In genomic region chr4:3384771-3385701, GRCh38 we compare ENCODE assay signal across 10 cellular contexts. TPM values are rescaled to one million over a fixed set of nuclear protein-coding genes. Genes with fewer than 3 reads are reported as not detected.
DNase-seq lines count a peak whose midpoint lies in the region; ATAC-seq, FAIRE-seq and TF ChIP-seq lines count a peak whose summit lies in the region.
"Had no signal": no experiment of that assay in that cellular context is flagged by ENCODE, and none has a peak within 500 bp of the region (broad histone marks: within the 10 kb centered on the region; RNA-seq: fewer than 3 reads in every experiment).

No MANE protein-coding gene starts in this region.

- H3K23me2 ChIP-seq in H1 (ENCODE audit: low read depth, low read length): no peaks in the 10 kb centered on the region

- H3K4me3 Mint-ChIP-seq in activated CD4-positive, alpha-beta T cell treated with anti-CD3 and anti-CD28 coated beads, Interleukin-2, amount 10 ng/mL, durations not matched to agents 7 days and 5 days: no peak overlapping the region

- H2AFZ ChIP-seq in H1 (ENCODE audit: low read length): no peak overlapping the region

- no peak overlapping the region for H3K56ac ChIP-seq in H1 (replicated peaks; ENCODE audit: insufficient read length, low read depth, low read length)

- ATAC-seq in mucosa of descending colon (peak; percentile 30), GM19463 (IDR thresholded peaks at IDR 0.05; ENCODE audit: unreplicated experiment) (no peak)

- H3K36me3 Mint-ChIP-seq in activated CD4-positive, alpha-beta T cell treated with anti-CD3 and anti-CD28 coated beads, Interleukin-2, amount 10 ng/mL, durations not matched to agents 7 days and 5 days (ENCODE audit: low read depth): peaks cover 3% of the 10 kb centered on the region

- in situ Hi-C loops in GM13976 (cut with MboI; ENCODE audit: low sequenced_read_pairs, unreplicated experiment): no loop called here

- H3K9ac ChIP-seq in H1 (replicated peaks in 1 of 4; ENCODE audit: extremely low read depth in 1 of 4, low read depth in 3 of 4, low read length in 3 of 4): no peak overlapping the region

- no peak for FAIRE-seq in H1 (lab: Jason Lieb, UNC)

- no peaks in the 10 kb centered on the region for H3K79me2 ChIP-seq in H1 (ENCODE audit: control insufficient read depth in 1 of 2, insufficient read depth in 2 of 2, low read length in 2 of 2)

- no peaks in the 10 kb centered on the region; a peak in 1 of 7 replicates for H3K27me3 ChIP-seq in H1 (replicated peaks in 1 of 4; ENCODE audit: control insufficient read depth in 3 of 4, extremely low read depth in 1 of 4, insufficient read depth in 3 of 4, low read length in 3 of 4)
- no peaks in the 10 kb centered on the region for H3K27me3 ChIP-seq in tibial artery
- H3K27me3 ChIP-seq: neutrophil had no signal

- CTCF ChIA-PET in activated CD4-positive, alpha-beta T cell treated with anti-CD3 and anti-CD28 coated beads, Interleukin-2, amount 10 ng/mL, durations not matched to agents 7 days and 5 days (lab: Charles Lee): interaction anchor here (0.7 kb wide), 1 partner anchor 19 kb away, joined by 3 read pairs; no protein-coding TSS in a partner anchor
- CTCF ChIA-PET in H1 (lab: Charles Lee; ENCODE audit: partially characterized antibody): no interaction called here

- H3K4me1 Mint-ChIP-seq in activated CD4-positive, alpha-beta T cell treated with anti-CD3 and anti-CD28 coated beads, Interleukin-2, amount 10 ng/mL, durations not matched to agents 7 days and 5 days: peaks cover 29% of the 10 kb centered on the region

- H3K14ac ChIP-seq in H1 (ENCODE audit: insufficient read length): no peak overlapping the region

- no peak overlapping the region; the same call in 1 of the 2 replicates for H4K8ac ChIP-seq in H1 (ENCODE audit: extremely low read depth, insufficient read depth, low read length)

- TF ChIP-seq RAD21 in H1 (IDR thresholded peaks at IDR 0.05 in 1 of 2, conservative IDR thresholded peaks at IDR 0.05 in 1 of 2; ENCODE audit: low read depth in 2 of 2, low read length in 2 of 2): no peak

- H3K4me3 ChIP-seq in H1 (ENCODE audit: extremely low read depth in 1 of 4, insufficient read depth in 2 of 4, low read depth in 3 of 4, low read length in 4 of 4) (no peak overlapping the region), mucosa of descending colon (no peak overlapping the region), tibial artery (peak overlapping the region; percentile 9 to 28)

- DNase-seq in activated CD4-positive, alpha-beta T cell treated with anti-CD3 and anti-CD28 coated beads, Interleukin-2, amount 10 ng/mL, durations not matched to agents 7 days and 5 days: no peak
- no peak for DNase-seq in activated CD4-positive, alpha-beta T cell treated with anti-CD3 and anti-CD28 coated beads for 48 hours
- DNase-seq in H1 (ENCODE audit: low read depth in 1 of 2, low spot score in 2 of 2) (peak in 1 of 2 experiments; percentile 46), mucosa of descending colon (peak in 1 of 3 donors; percentile 55), tibial artery (peak; percentile 57 to 82), GM13976 (ENCODE audit: low spot score) (no peak)
- DNase-seq in stimulated activated naive CD4-positive, alpha-beta T cell treated with Interleukin-2 at 50 U/mL for 16 hours (lab: John Stamatoyannopoulos, UW): no peak
- DNase-seq: erythroblast had no signal

- intact Hi-C loops in mucosa of descending colon (cut with DNase I, micrococcal nuclease): no loop called here
- intact Hi-C loops in tibial artery (cut with DNase I; ENCODE audit: low total_unique reads): no loop called here

- peaks cover 2% of the 10 kb centered on the region for H3K27me3 Mint-ChIP-seq in activated CD4-positive, alpha-beta T cell treated with anti-CD3 and anti-CD28 coated beads, Interleukin-2, amount 10 ng/mL, durations not matched to agents 7 days and 5 days

- 93% methylated on average over 33 of the region's 35 CpGs; no CpG with 5 or more reads in 1 of the 2 experiments for WGBS in H1 (ENCODE audit: extremely low coverage in 1 of 2, insufficient coverage in 1 of 2, insufficient read length in 1 of 2, insufficient replicate concordance in 2 of 2, low coverage in 1 of 2, low lambda C conversion rate in 2 of 2, missing lambda C conversion rate in 1 of 2), 2 experiments

- H3K27ac ChIP-seq in H1 (ENCODE audit: low read depth, low read length) (no peak overlapping the region), tibial artery (peak overlapping the region; percentile 51 to 84)
- H3K27ac ChIP-seq: neutrophil had no signal

- H3K18ac ChIP-seq in H1 (ENCODE audit: extremely low read depth, low read length): peak overlapping the region; percentile 48; the same call in 1 of the 2 replicates

- peak overlapping the region; percentile 57 for H3K27ac Mint-ChIP-seq in activated CD4-positive, alpha-beta T cell treated with anti-CD3 and anti-CD28 coated beads, Interleukin-2, amount 10 ng/mL, durations not matched to agents 7 days and 5 days

- H3K4me1 ChIP-seq in H1 (replicated peaks in 1 of 4; ENCODE audit: control insufficient read depth in 3 of 4, insufficient read depth in 4 of 4, low read length in 3 of 4): peaks cover 0 to 27% (median 19%) of the 10 kb centered on the region in 4 experiments; a peak in 6 of 7 replicates
- H3K4me1 ChIP-seq in mucosa of descending colon (ENCODE audit: low read depth): peaks cover 6% of the 10 kb centered on the region
- H3K4me1 ChIP-seq in tibial artery: peaks cover 0 to 27% (median 19%) of the 10 kb centered on the region in 4 donors

- peaks cover 14 to 15% of the 10 kb centered on the region in 2 experiments for H3K9me3 ChIP-seq in H1 (ENCODE audit: insufficient read depth in 2 of 2, low read depth in 1 of 2, low read length in 1 of 2)
- peaks cover 6% of the 10 kb centered on the region for H3K9me3 ChIP-seq in mucosa of descending colon
- H3K9me3 ChIP-seq in tibial artery: no peaks in the 10 kb centered on the region
- H3K9me3 ChIP-seq: neutrophil had no signal

- H2BK120ac ChIP-seq in H1 (replicated peaks; ENCODE audit: low read depth, low read length): no peak overlapping the region

- peaks cover 2% of the 10 kb centered on the region; the same call in 1 of the 2 replicates for H3K79me1 ChIP-seq in H1 (ENCODE audit: low read depth, low read length)

- TF ChIP-seq CTCF in H1 (IDR thresholded peaks at IDR 0.05; ENCODE audit: control extremely low read depth in 1 of 3, insufficient read depth in 1 of 3, low read depth in 1 of 3, low read length in 3 of 3) (no peak), mucosa of descending colon (IDR thresholded peaks at IDR 0.05) (no peak), tibial artery (IDR thresholded peaks at IDR 0.05) (no peak), GM13976 (IDR thresholded peaks at IDR 0.05; ENCODE audit: borderline replicate concordance, control extremely low read depth, extremely low read depth, insufficient read depth, missing control alignments) (no peak)

- no peak for TF ChIP-seq EP300 in H1 (IDR thresholded peaks at IDR 0.05; ENCODE audit: borderline replicate concordance in 1 of 2, low read depth in 2 of 2, low read length in 2 of 2)

- peak overlapping the region; percentile 61; the same call in 1 of the 2 replicates for H2BK20ac ChIP-seq in H1 (ENCODE audit: low read length)

- TF ChIP-seq POLR2A in H1 (IDR thresholded peaks at IDR 0.05; ENCODE audit: control extremely low read depth in 1 of 2, low read depth in 2 of 2, low read length in 2 of 2): no peak

- H3K9me3 Mint-ChIP-seq in activated CD4-positive, alpha-beta T cell treated with anti-CD3 and anti-CD28 coated beads, Interleukin-2, amount 10 ng/mL, durations not matched to agents 7 days and 5 days: peaks cover 8% of the 10 kb centered on the region

- H3K4ac ChIP-seq in H1 (replicated peaks; ENCODE audit: insufficient read length, low read depth, low read length): peak overlapping the region; percentile 57

- no peak overlapping the region for H4K5ac ChIP-seq in H1 (ENCODE audit: insufficient read length, low read depth, low read length)

- peak overlapping the region; percentile 29; the same call in 1 of the 2 replicates for H2BK15ac ChIP-seq in H1 (ENCODE audit: low read length)

- peak overlapping the region; percentile 72 for H4K91ac ChIP-seq in H1 (replicated peaks; ENCODE audit: insufficient read length, low read length)

- no peak overlapping the region for H3K4me2 ChIP-seq in H1 (ENCODE audit: insufficient read depth in 1 of 2, low read depth in 2 of 2, low read length in 2 of 2)

- peak overlapping the region; percentile 78 for H2BK5ac ChIP-seq in H1 (ENCODE audit: low read depth, low read length)

- H3K36me3 ChIP-seq in H1 (ENCODE audit: control insufficient read depth in 2 of 4, insufficient read depth in 4 of 4, low read length in 3 of 4): no peaks in the 10 kb centered on the region
- no peaks in the 10 kb centered on the region for H3K36me3 ChIP-seq in mucosa of descending colon (ENCODE audit: low read depth)
- no peaks in the 10 kb centered on the region for H3K36me3 ChIP-seq in tibial artery
- H3K36me3 ChIP-seq: neutrophil had no signal

- H2BK12ac ChIP-seq in H1 (ENCODE audit: low read depth, low read length): peak overlapping the region; percentile 55; the same call in 1 of the 2 replicates

- H2AK5ac ChIP-seq in H1 (ENCODE audit: low read depth, low read length): peak overlapping the region; percentile 91; the same call in 1 of the 2 replicates

- H4K20me1 ChIP-seq in H1 (replicated peaks in 1 of 2; ENCODE audit: control insufficient read depth in 1 of 2, insufficient read depth in 2 of 2, low read length in 2 of 2): no peaks in the 10 kb centered on the region

- POLR2A ChIA-PET in activated CD4-positive, alpha-beta T cell treated with anti-CD3 and anti-CD28 coated beads, Interleukin-2, amount 10 ng/mL, durations not matched to agents 7 days and 5 days (lab: Charles Lee): interaction anchor here (0.6 kb wide), 1 partner anchor 284 kb away, joined by 5 read pairs; no protein-coding TSS in a partner anchor
- POLR2A ChIA-PET in H1 (lab: Charles Lee; ENCODE audit: partially characterized antibody): no interaction called here

- H3K23ac ChIP-seq in H1 (ENCODE audit: insufficient read length): no peak overlapping the region

TF ChIP-seq in H1, 55 proteins besides CTCF, POLR2A, EP300 and RAD21 (continues in another document):
- TF ChIP-seq FOSL1 (IDR thresholded peaks at IDR 0.05; ENCODE audit: insufficient read depth, low read depth, low read length) (no peak), MAFK (IDR thresholded peaks at IDR 0.05; ENCODE audit: low read depth, low read length) (no peak)

RNA-seq across cellular contexts. Expression of gene HGFAC, which starts 56.7 kb away (rescaled TPM):
- under 1 TPM in 1 of 2 experiments, not detected in 1; 0.10 TPM for total RNA-seq in activated CD4-positive, alpha-beta T cell treated with anti-CD3 and anti-CD28 coated beads, Interleukin-2, amount 10 ng/mL, durations not matched to agents 7 days and 5 days
- 0.15 TPM in 1 of 2 replicates, not detected in the other for total RNA-seq in H1 (2021; fragmentation: NEBNext Ultra II Directional; extraction: Animal tissue kit (Norgen Biotek cat#: 25700))
- polyA plus RNA-seq in H1 (2011; rRNA removed): 0.14 and 0.35 TPM in 2 replicates
- 0.34 TPM for polyA plus RNA-seq in H1 (2011; cell fraction: cytosol; rRNA removed)
- polyA plus RNA-seq in H1 (2011; cell fraction: nucleus; rRNA removed): 2.4 TPM
- 0.60 TPM in 1 of 4 replicates, not detected in the others for polyA plus RNA-seq in H1 (2012, experiment 1 of 2)
- not detected for polyA plus RNA-seq in H1 (2012, experiment 2 of 2)
- 0.10 TPM for polyA plus RNA-seq in H1 (2013, experiment 1 of 2)
- 0.07 TPM for polyA plus RNA-seq in H1 (2013, experiment 2 of 2)
- not detected in 2 replicates for polyA minus RNA-seq in H1 (2011; rRNA and poly(A)+ RNA removed)
- polyA minus RNA-seq in H1 (2011; cell fraction: cytosol; rRNA and poly(A)+ RNA removed): not detected
- polyA minus RNA-seq in H1 (2011; cell fraction: nucleus; rRNA and poly(A)+ RNA removed): not detected
- total RNA-seq in mucosa of descending colon: under 1 TPM in 1 of 3 donors, not detected in 2; 0.95 TPM

Comparison
In these comparisons a context has a peak if more than half of its experiments do, and no peak if none do; other contexts are left out.
1. DNase-seq: peak in tibial artery (2 of 2); none in activated CD4-positive, alpha-beta T cell treated with anti-CD3 and anti-CD28 coated beads, Interleukin-2, amount 10 ng/mL, durations not matched to agents 7 days and 5 days (single experiment), activated CD4-positive, alpha-beta T cell treated with anti-CD3 and anti-CD28 coated beads for 48 hours (single experiment), stimulated activated naive CD4-positive, alpha-beta T cell treated with Interleukin-2 at 50 U/mL for 16 hours (single experiment) and GM13976 (single experiment).
2. H3K4me3 ChIP-seq: peak in tibial artery (2 of 2); none in H1 (0 of 4) and mucosa of descending colon (single experiment).